In the genomic region with DNA sequence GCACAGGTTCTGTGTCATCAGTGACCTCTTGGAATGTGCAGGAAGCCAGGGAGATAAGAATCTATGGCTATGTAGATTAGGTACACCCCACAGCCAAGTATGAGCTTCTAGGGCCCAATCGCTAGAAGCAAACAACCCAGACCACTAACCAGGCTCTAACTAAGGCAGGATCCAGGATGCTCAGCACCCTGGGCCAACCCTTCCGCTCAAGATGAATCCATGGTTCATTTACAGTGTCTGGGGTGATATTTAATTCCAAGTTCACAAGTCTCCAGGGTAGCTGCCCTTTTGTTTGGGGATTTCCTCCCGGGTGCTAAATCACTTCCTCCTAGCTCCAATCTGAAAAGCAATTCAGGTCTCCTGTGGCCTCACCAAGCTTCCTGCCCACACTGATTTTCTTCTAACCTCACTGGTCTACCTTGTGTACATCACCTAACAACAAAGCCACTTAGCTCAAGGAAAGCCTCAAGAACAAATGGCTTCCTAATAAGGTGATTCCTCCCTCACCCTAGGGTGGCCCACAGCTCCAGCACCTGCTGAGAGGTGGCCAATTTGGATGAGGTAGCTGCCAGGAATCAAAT, we compare ENCODE assay signal across 8 cellular contexts. TPM values are rescaled to one million over a fixed set of nuclear protein-coding genes. Genes with fewer than 3 reads are reported as not detected.
A peak's percentile ranks its signal among the peaks of the same experiment; 100 is the strongest.
DNase-seq lines count a peak whose midpoint lies in the region; ATAC-seq and TF ChIP-seq lines count a peak whose summit lies in the region.

No MANE protein-coding gene starts in this region.

- H3K27me3 ChIP-seq in OCI-LY3 (ENCODE audit: low read depth, low read length), result peaks cover 12% of the 10 kb centered on the region

- no peaks in the 10 kb centered on the region for H3K9me3 ChIP-seq in OCI-LY3 (ENCODE audit: insufficient read depth, low read length)

- H3K27ac Mint-ChIP-seq in chondrocyte (ENCODE audit: unreplicated experiment) (peak overlapping the region; percentile 73), osteocyte (ENCODE audit: unreplicated experiment) (peak overlapping the region; percentile 50)

- no peaks in the 10 kb centered on the region for H3K27me3 Mint-ChIP-seq in chondrocyte (ENCODE audit: low read depth)
- H3K27me3 Mint-ChIP-seq in osteocyte (ENCODE audit: unreplicated experiment), result peaks cover 9% of the 10 kb centered on the region

- H3K79me2 ChIP-seq in OCI-LY3 (ENCODE audit: low read length), result peaks cover 54% of the 10 kb centered on the region

- H3K9me3 Mint-ChIP-seq in chondrocyte (ENCODE audit: low read depth) (no peaks in the 10 kb centered on the region), osteocyte (ENCODE audit: unreplicated experiment) (no peaks in the 10 kb centered on the region)

- H3K36me3 Mint-ChIP-seq in chondrocyte (ENCODE audit: low read depth), result no peaks in the 10 kb centered on the region
- H3K36me3 Mint-ChIP-seq in osteocyte (ENCODE audit: unreplicated experiment), result no peaks in the 10 kb centered on the region

- H3K36me3 ChIP-seq in OCI-LY3 (replicated peaks; ENCODE audit: low read depth, low read length), result peaks cover 14% of the 10 kb centered on the region

- H3K4me1 ChIP-seq in OCI-LY3 (ENCODE audit: low read length), result peaks cover 52% of the 10 kb centered on the region

- peak overlapping the region; percentile 92 for H3K27ac ChIP-seq in OCI-LY3 (ENCODE audit: low read length)

- H3K4me1 Mint-ChIP-seq in chondrocyte (ENCODE audit: low read depth) (peaks cover 59% of the 10 kb centered on the region), osteocyte (ENCODE audit: unreplicated experiment) (peaks cover 60% of the 10 kb centered on the region)

- no peak overlapping the region for H2AFZ ChIP-seq in OCI-LY3 (ENCODE audit: low read depth, low read length)

- CTCF ChIA-PET in GM10248 (lab: Yijun Ruan, JAX), result interaction anchor here (0.9 to 4.4 kb wide), 9 partner anchors 9 to 196 kb away, joined by 3 to 19 read pairs (median 4); partner anchors contain the start of gene MAPKBP1

- TF ChIP-seq CTCF in GM10248 (IDR thresholded peaks at IDR 0.05; ENCODE audit: control extremely low read depth, extremely low read depth, low read depth, missing control alignments), result no peak
- no peak for TF ChIP-seq CTCF in OCI-LY3 (IDR thresholded peaks at IDR 0.05; ENCODE audit: low read depth, low read length)
- no peak for TF ChIP-seq CTCF in chondrocyte (IDR thresholded peaks at IDR 0.05)
- no peak for TF ChIP-seq CTCF in osteocyte (IDR thresholded peaks at IDR 0.05)

- POLR2A ChIA-PET in GM10248 (lab: Yijun Ruan, JAX), result interaction anchor here (0.5 to 0.9 kb wide), 3 partner anchors 13 to 325 kb away, joined by 3 to 4 read pairs (median 3); no protein-coding TSS in a partner anchor

- H3K9ac ChIP-seq in OCI-LY3 (ENCODE audit: low read length), result peak overlapping the region; percentile 90

- ATAC-seq in GM21576 (IDR thresholded peaks at IDR 0.05; ENCODE audit: unreplicated experiment), result no peak
- ATAC-seq in GM21423 (IDR thresholded peaks at IDR 0.05; ENCODE audit: unreplicated experiment), result no peak

- H3K4me3 ChIP-seq in OCI-LY3 (ENCODE audit: low read length), result peak overlapping the region; percentile 94

- H3K4me2 ChIP-seq in OCI-LY3 (ENCODE audit: low read length), result peak overlapping the region; percentile 90

- H4K20me1 ChIP-seq in OCI-LY3 (ENCODE audit: insufficient read depth, low read length), result no peaks in the 10 kb centered on the region

- no peak overlapping the region for H3K4me3 Mint-ChIP-seq in chondrocyte (ENCODE audit: unreplicated experiment)
- peak overlapping the region; percentile 84 for H3K4me3 Mint-ChIP-seq in osteocyte (ENCODE audit: unreplicated experiment)

- peak; percentile 44 for DNase-seq in GM10248 (ENCODE audit: extremely low spot score)
- no peak for DNase-seq in chondrocyte (ENCODE audit: low spot score)
- DNase-seq in osteocyte (ENCODE audit: extremely low spot score, unreplicated experiment), result no peak
- DNase-seq in COR-L47 (lab: John Stamatoyannopoulos, UW), result no peak
- no peak for DNase-seq in DMS79 treated with DMSO at 0.1 percent for 48 hours (lab: John Stamatoyannopoulos, UW)

RNA-seq across cellular contexts. Expression of gene EHD4, which starts 2.4 kb away (rescaled TPM):
- total RNA-seq in chondrocyte (23.2 to 23.9 TPM (median 23.8 TPM) in 3 replicates), osteocyte (20.9 and 21.7 TPM in 2 replicates)

RNA-seq across cellular contexts. Expression of gene PLA2G4E, which starts 50.9 kb away (rescaled TPM):
- total RNA-seq in chondrocyte, result not detected in 3 replicates
- total RNA-seq in osteocyte, result not detected in 2 replicates
